ENCODE assay signal across 1 cellular context in genomic region chr10:130045801-130046321, GRCh38.
TF ChIP-seq lines count a peak whose summit lies in the region.

No MANE protein-coding gene starts in this region.

TF ChIP-seq in K562, 482 proteins besides CTCF, POLR2A, EP300 and RAD21 (continued from another document):
- peak; percentile 41; the same call in 1 of the 2 replicates for TF ChIP-seq MGA (IDR thresholded peaks at IDR 0.05)
TF ChIP-seq in K562: peak in this region for 1.
